8 cellular contexts compared by ENCODE assay signal in genomic region chr14:53432378-53432802, GRCh38.
DNase-seq lines count a peak whose midpoint lies in the region; ATAC-seq and TF ChIP-seq lines count a peak whose summit lies in the region.

No MANE protein-coding gene starts in this region.

- in situ Hi-C loops in T47D (cut with HindIII; ENCODE audit: low pct_unique_long_range_greater_than_20kb, low sequenced_read_pairs) = no loop called here

- no peaks in the 10 kb centered on the region for H3K36me3 ChIP-seq in right lobe of liver
- H3K36me3 ChIP-seq in CD4-positive, alpha-beta memory T cell (ENCODE audit: insufficient read depth, low read length) = no peaks in the 10 kb centered on the region

- POLR2A ChIA-PET in GM10248 (lab: Yijun Ruan, JAX) = no interaction called here
- POLR2A ChIA-PET in CD4-positive, alpha-beta memory T cell (lab: Charles Lee; ENCODE audit: partially characterized antibody) = no interaction called here

- no peaks in the 10 kb centered on the region for H3K9me3 ChIP-seq in right lobe of liver
- no peaks in the 10 kb centered on the region for H3K9me3 ChIP-seq in CD4-positive, alpha-beta memory T cell (ENCODE audit: control insufficient read depth in 1 of 2, low read length in 2 of 2)

- no peaks in the 10 kb centered on the region for H3K36me3 Mint-ChIP-seq in CD4-positive, alpha-beta memory T cell

- peak; percentile 63 for ATAC-seq in HG03025 (IDR thresholded peaks at IDR 0.05; ENCODE audit: low FRiP score, unreplicated experiment)
- ATAC-seq in right lobe of liver = peak; percentile 53 to 70 (median 62)

- H3K27ac Mint-ChIP-seq in CD4-positive, alpha-beta memory T cell = no peak overlapping the region

- no peaks in the 10 kb centered on the region for H3K4me1 Mint-ChIP-seq in CD4-positive, alpha-beta memory T cell

- H3K9me3 Mint-ChIP-seq in CD4-positive, alpha-beta memory T cell = peaks cover 0 to 22% (median 13%) of the 10 kb centered on the region in 8 donors

- H3K4me3 Mint-ChIP-seq in CD4-positive, alpha-beta memory T cell = no peak overlapping the region

- CTCF ChIA-PET in GM10248 (lab: Yijun Ruan, JAX) = interaction anchor here (0.7 to 2.8 kb wide), 14 partner anchors 8 to 918 kb away, joined by 3 to 14 read pairs (median 3); no protein-coding TSS in a partner anchor
- CTCF ChIA-PET in CD4-positive, alpha-beta memory T cell (lab: Charles Lee; ENCODE audit: partially characterized antibody) = interaction anchor here (1.2 kb wide), 1 partner anchor 10 kb away, joined by 3 read pairs; no protein-coding TSS in a partner anchor

- no peaks in the 10 kb centered on the region for H3K4me1 ChIP-seq in right lobe of liver
- H3K4me1 ChIP-seq in CD4-positive, alpha-beta memory T cell (ENCODE audit: insufficient read depth, low read length) = no peaks in the 10 kb centered on the region

- H3K27me3 Mint-ChIP-seq in CD4-positive, alpha-beta memory T cell = no peaks in the 10 kb centered on the region

- H3K27ac ChIP-seq in right lobe of liver = no peak overlapping the region
- H3K27ac ChIP-seq in CD4-positive, alpha-beta memory T cell (ENCODE audit: low read depth, low read length) = no peak overlapping the region

- H3K4me3 ChIP-seq in right lobe of liver = no peak overlapping the region
- no peak overlapping the region for H3K4me3 ChIP-seq in CD4-positive, alpha-beta memory T cell (ENCODE audit: low read length in 2 of 2)

- DNase-seq in 8988T (peak; percentile 20), GM10248 (ENCODE audit: extremely low spot score) (peak; percentile 60), NCI-H526 (lab: John Stamatoyannopoulos, UW) (peak; percentile 5 to 70), T47D (ENCODE audit: low read depth in 1 of 2, low spot score in 1 of 2) (peak; percentile 49 to 74), right lobe of liver (no peak), activated T-cell treated with anti-CD3 and anti-CD28 coated beads for 4 hours (no peak)
- no peak for DNase-seq in CD4-positive, alpha-beta memory T cell

- no peak for TF ChIP-seq POLR2A in right lobe of liver (IDR thresholded peaks at IDR 0.05)

- intact Hi-C loops in right lobe of liver (cut with DNase I) = no loop called here
- intact Hi-C loops in CD4-positive, alpha-beta memory T cell (cut with micrococcal nuclease) = no loop called here

- no peaks in the 10 kb centered on the region for H3K27me3 ChIP-seq in right lobe of liver
- no peaks in the 10 kb centered on the region for H3K27me3 ChIP-seq in CD4-positive, alpha-beta memory T cell (ENCODE audit: insufficient read depth, low read length)

- 41% methylated on average over 2 of the region's 2 CpGs for WGBS in right lobe of liver (ENCODE audit: insufficient coverage, low coverage, low lambda C conversion rate, missing lambda C conversion rate)

- TF ChIP-seq CTCF in GM10248 (IDR thresholded peaks at IDR 0.05; ENCODE audit: control extremely low read depth, extremely low read depth, low read depth, missing control alignments) (peak; percentile 63), right lobe of liver (IDR thresholded peaks at IDR 0.05) (peak; percentile 37 to 52 (median 43))

Comparison
In these comparisons a context has a peak if more than half of its experiments do, and no peak if none do; other contexts are left out.
1. DNase-seq: peak in 8988T (single experiment), GM10248 (single experiment), NCI-H526 (2 of 2) and T47D (2 of 2); none in right lobe of liver (0 of 3), activated T-cell treated with anti-CD3 and anti-CD28 coated beads for 4 hours (single experiment) and CD4-positive, alpha-beta memory T cell (0 of 5).